Comparison of ENCODE assay signal across 9 cellular contexts in genomic region chr6:123803862-123804681, GRCh38. TPM values are rescaled to one million over a fixed set of nuclear protein-coding genes. Genes with fewer than 3 reads are reported as not detected.
A peak's percentile ranks its signal among the peaks of the same experiment; 100 is the strongest.
DNase-seq lines count a peak whose midpoint lies in the region; ATAC-seq and TF ChIP-seq lines count a peak whose summit lies in the region.
"Had no signal": no experiment of that assay in that cellular context is flagged by ENCODE, and none has a peak within 500 bp of the region (broad histone marks: within the 10 kb centered on the region; RNA-seq: fewer than 3 reads in every experiment).

Gene NKAIN2, plus strand, starts transcription at chr6:123803865.

- no peak within 1 kb of the TSS for H3K27ac Mint-ChIP-seq in activated CD4-positive, alpha-beta memory T cell treated with anti-CD3 and anti-CD28 coated beads, Interleukin-2, amount 10 ng/mL, durations not matched to agents 7 days and 5 days

- H3K4me1 ChIP-seq in MM.1S (ENCODE audit: low read length): no peaks in the 10 kb centered on the region
- peaks cover 12 to 16% of the 10 kb centered on the region in 2 experiments for H3K4me1 ChIP-seq in neutrophil (ENCODE audit: control insufficient read depth in 1 of 2, insufficient read depth in 1 of 2, low read depth in 1 of 2, low read length in 1 of 2)

- TF ChIP-seq CTCF in MM.1S (IDR thresholded peaks at IDR 0.05; ENCODE audit: low read length) (no peak), neutrophil (IDR thresholded peaks at IDR 0.05) (no peak)

- H3K27ac ChIP-seq in MM.1S (ENCODE audit: low read length): peak within 1 kb of the TSS; percentile 13; the same call in 1 of the 2 replicates
- H3K27ac ChIP-seq in neutrophil: no peak within 1 kb of the TSS

- H2AFZ ChIP-seq in MM.1S (ENCODE audit: low read length): peak within 1 kb of the TSS; percentile 90

- peaks cover 16% of the 10 kb centered on the region; the same call in 1 of the 2 replicates for H3K79me2 ChIP-seq in MM.1S (ENCODE audit: low read length)

- peak within 1 kb of the TSS; percentile 39; the same call in 1 of the 2 replicates for H3K9ac ChIP-seq in MM.1S (ENCODE audit: low read length)

- H3K4me1 Mint-ChIP-seq in activated CD4-positive, alpha-beta memory T cell treated with anti-CD3 and anti-CD28 coated beads, Interleukin-2, amount 10 ng/mL, durations not matched to agents 7 days and 5 days: peaks cover 13% of the 10 kb centered on the region

- H3K9me3 ChIP-seq in MM.1S (replicated peaks; ENCODE audit: insufficient read depth, low read length) (no peaks in the 10 kb centered on the region), neutrophil (no peaks in the 10 kb centered on the region)

- peak within 1 kb of the TSS; percentile 43 for H3K4me3 Mint-ChIP-seq in activated CD4-positive, alpha-beta memory T cell treated with anti-CD3 and anti-CD28 coated beads, Interleukin-2, amount 10 ng/mL, durations not matched to agents 7 days and 5 days

- no peaks in the 10 kb centered on the region for H3K9me3 Mint-ChIP-seq in activated CD4-positive, alpha-beta memory T cell treated with anti-CD3 and anti-CD28 coated beads, Interleukin-2, amount 10 ng/mL, durations not matched to agents 7 days and 5 days

- no peaks in the 10 kb centered on the region for H3K9me2 ChIP-seq in MM.1S (replicated peaks; ENCODE audit: insufficient read depth, low read length)

- H3K4me3 ChIP-seq in MM.1S (ENCODE audit: low read length): peak within 1 kb of the TSS; percentile 73
- peak within 1 kb of the TSS; percentile 54 to 68 for H3K4me3 ChIP-seq in neutrophil (ENCODE audit: low read depth in 1 of 2, low read length in 1 of 2)

- H3K4me2 ChIP-seq in MM.1S (ENCODE audit: low read depth, low read length): peak within 1 kb of the TSS; percentile 97

- no peaks in the 10 kb centered on the region for H3K36me3 Mint-ChIP-seq in activated CD4-positive, alpha-beta memory T cell treated with anti-CD3 and anti-CD28 coated beads, Interleukin-2, amount 10 ng/mL, durations not matched to agents 7 days and 5 days (ENCODE audit: low read depth)

- POLR2A ChIA-PET in activated CD4-positive, alpha-beta memory T cell treated with anti-CD3 and anti-CD28 coated beads, Interleukin-2, amount 10 ng/mL, durations not matched to agents 7 days and 5 days (lab: Charles Lee): no interaction called here

- DNase-seq in ELF-1 (ENCODE audit: low read depth, low spot score): peak; percentile 56
- DNase-seq in MM.1S: peak; percentile 56
- no peak for DNase-seq in activated CD4-positive, alpha-beta memory T cell treated with anti-CD3 and anti-CD28 coated beads, Interleukin-2, amount 10 ng/mL, durations not matched to agents 7 days and 5 days
- DNase-seq in glomerular visceral epithelial cell (ENCODE audit: extremely low spot score): peak; percentile 26
- DNase-seq in inferior parietal cortex (ENCODE audit: extremely low spot score): no peak

- H3K27me3 ChIP-seq in MM.1S (replicated peaks; ENCODE audit: insufficient read depth, low read length) (no peaks in the 10 kb centered on the region), neutrophil (peaks cover 69% of the 10 kb centered on the region)

- H3F3A ChIP-seq in MM.1S (ENCODE audit: insufficient read depth, low read length): peaks cover 12% of the 10 kb centered on the region; the same call in 1 of the 2 replicates

- no peaks in the 10 kb centered on the region for H4K20me1 ChIP-seq in MM.1S (ENCODE audit: insufficient read depth, low read length)

- peaks cover 44% of the 10 kb centered on the region for H3K27me3 Mint-ChIP-seq in activated CD4-positive, alpha-beta memory T cell treated with anti-CD3 and anti-CD28 coated beads, Interleukin-2, amount 10 ng/mL, durations not matched to agents 7 days and 5 days

- ATAC-seq in GM21529 (IDR thresholded peaks at IDR 0.05; ENCODE audit: unreplicated experiment) (peak; percentile 13), GM21447 (IDR thresholded peaks at IDR 0.05; ENCODE audit: unreplicated experiment) (no peak)

- CTCF ChIA-PET in activated CD4-positive, alpha-beta memory T cell treated with anti-CD3 and anti-CD28 coated beads, Interleukin-2, amount 10 ng/mL, durations not matched to agents 7 days and 5 days (lab: Charles Lee): no interaction called here

- H3K36me3 ChIP-seq in MM.1S (replicated peaks; ENCODE audit: insufficient read depth, low read length) (no peaks in the 10 kb centered on the region), neutrophil (no peaks in the 10 kb centered on the region)

RNA-seq across cellular contexts. Expression of gene NKAIN2, which starts in this region (rescaled TPM):
- not detected for total RNA-seq in activated CD4-positive, alpha-beta memory T cell treated with anti-CD3 and anti-CD28 coated beads, Interleukin-2, amount 10 ng/mL, durations not matched to agents 7 days and 5 days
- total RNA-seq: T-helper 2 cell treated with Interferon-gamma antibody and Interleukin-4, amounts not matched to agents 100 ng/mL and 5 ng/mL, for 36 hours had no signal

Comparison
In these comparisons a context has a peak if more than half of its experiments do, and no peak if none do; other contexts are left out.
1. DNase-seq: peak in ELF-1 (single experiment), MM.1S (single experiment) and glomerular visceral epithelial cell (single experiment); none in activated CD4-positive, alpha-beta memory T cell treated with anti-CD3 and anti-CD28 coated beads, Interleukin-2, amount 10 ng/mL, durations not matched to agents 7 days and 5 days (single experiment) and inferior parietal cortex (single experiment).